15 cellular contexts compared by ENCODE assay signal in genomic region chr22:48741540-48741939, GRCh38.
DNase-seq lines count a peak whose midpoint lies in the region; TF ChIP-seq lines count a peak whose summit lies in the region.
"Had no signal": no experiment of that assay in that cellular context is flagged by ENCODE, and none has a peak within 500 bp of the region (broad histone marks: within the 10 kb centered on the region; RNA-seq: fewer than 3 reads in every experiment).

No MANE protein-coding gene starts in this region.

- peaks cover 14% of the 10 kb centered on the region for H3K79me1 ChIP-seq in neuronal stem cell (ENCODE audit: low read depth, low read length)

- H2BK15ac ChIP-seq in neuronal stem cell (ENCODE audit: low read length) = no peak overlapping the region

- no peaks in the 10 kb centered on the region for H3K27me3 Mint-ChIP-seq in chondrocyte (ENCODE audit: low read depth)
- H3K27me3 Mint-ChIP-seq: CD8-positive, alpha-beta memory T cell had no signal

- H2AFZ ChIP-seq in neuronal stem cell (ENCODE audit: low read length) = no peak overlapping the region

- DNase-seq in H7 (peak; percentile 31), chondrocyte (ENCODE audit: low spot score) (peak; percentile 42), neuronal stem cell (ENCODE audit: low spot score) (no peak), spleen (peak; percentile 23), HPDE6-E6E7 (ENCODE audit: extremely low spot score) (no peak), GM13977 (ENCODE audit: low spot score) (no peak), BE2C (no peak), brain microvascular endothelial cell (no peak)
- DNase-seq: DND-41, GDM1, HCEC 1CT, HFFc6 had no signal

- in situ Hi-C loops in GM13977 (cut with MboI; ENCODE audit: low pct_unique_long_range_greater_than_20kb, low sequenced_read_pairs, unreplicated experiment) (no loop called here), brain microvascular endothelial cell (cut with HindIII; ENCODE audit: low pct_ligation_motif_present, low sequenced_read_pairs) (no loop called here)

- H3K4me1 ChIP-seq in neuronal stem cell (ENCODE audit: control insufficient read depth in 2 of 2, insufficient read depth in 1 of 2, low read depth in 1 of 2, low read length in 2 of 2) (no peaks in the 10 kb centered on the region), spleen (no peaks in the 10 kb centered on the region), BE2C (no peaks in the 10 kb centered on the region)
- H3K4me1 ChIP-seq: Caco-2 had no signal

- no peaks in the 10 kb centered on the region for H3K4me1 Mint-ChIP-seq in chondrocyte (ENCODE audit: low read depth)
- H3K4me1 Mint-ChIP-seq: CD8-positive, alpha-beta memory T cell had no signal

- no peak overlapping the region for H3K23ac ChIP-seq in neuronal stem cell (ENCODE audit: low read depth, low read length, poor library complexity)

- no peak overlapping the region for H3K14ac ChIP-seq in neuronal stem cell (ENCODE audit: low read length)

- H2BK120ac ChIP-seq in neuronal stem cell (ENCODE audit: low read depth, low read length) = no peak overlapping the region

- TF ChIP-seq CTCF in chondrocyte (IDR thresholded peaks at IDR 0.05) (no peak), spleen (IDR thresholded peaks at IDR 0.05 in 8 of 11, conservative IDR thresholded peaks at IDR 0.05 in 3 of 11) (no peak), GM13977 (IDR thresholded peaks at IDR 0.05; ENCODE audit: extremely low read depth, insufficient read depth, missing control alignments) (no peak), BE2C (IDR thresholded peaks at IDR 0.05; ENCODE audit: low read depth, low read length) (no peak), brain microvascular endothelial cell (IDR thresholded peaks at IDR 0.05; ENCODE audit: low read depth, low read length, missing control alignments) (no peak)

- no peak overlapping the region for H3K9ac ChIP-seq in neuronal stem cell (ENCODE audit: low read depth, low read length, poor library complexity)

- no peak overlapping the region for H3K4me3 ChIP-seq in H7 (ENCODE audit: insufficient read depth, low read depth, low read length)
- no peak overlapping the region for H3K4me3 ChIP-seq in neuronal stem cell (ENCODE audit: low read length in 2 of 2)
- H3K4me3 ChIP-seq in spleen = no peak overlapping the region
- H3K4me3 ChIP-seq in BE2C (ENCODE audit: low read depth, low read length) = no peak overlapping the region
- no peak overlapping the region for H3K4me3 ChIP-seq in brain microvascular endothelial cell (ENCODE audit: low read depth, low read length)
- H3K4me3 ChIP-seq: A549 had no signal

- H3K9me3 ChIP-seq in neuronal stem cell (replicated peaks in 1 of 2; ENCODE audit: control insufficient read depth in 2 of 2, insufficient read depth in 1 of 2, low read depth in 1 of 2, low read length in 2 of 2) (no peaks in the 10 kb centered on the region), spleen (peaks cover 0 to 14% (median 0%) of the 10 kb centered on the region in 8 donors), BE2C (peaks cover 15% of the 10 kb centered on the region)
- H3K9me3 ChIP-seq: A549, Caco-2 had no signal

- H3K9me3 Mint-ChIP-seq in chondrocyte (ENCODE audit: low read depth) = peaks cover 2% of the 10 kb centered on the region
- H3K9me3 Mint-ChIP-seq: CD8-positive, alpha-beta memory T cell had no signal

- H3K36me3 Mint-ChIP-seq in chondrocyte (ENCODE audit: low read depth) = no peaks in the 10 kb centered on the region
- H3K36me3 Mint-ChIP-seq: CD8-positive, alpha-beta memory T cell had no signal

- no peak overlapping the region for H2BK12ac ChIP-seq in neuronal stem cell (ENCODE audit: low read length)

- no peak overlapping the region for H3K27ac Mint-ChIP-seq in chondrocyte (ENCODE audit: unreplicated experiment)
- H3K27ac Mint-ChIP-seq: CD8-positive, alpha-beta memory T cell; HFFc6 had no signal

- intact Hi-C loops in spleen (cut with DNase I; ENCODE audit: low total_unique reads) = no loop called here

- H3K27me3 ChIP-seq in H7 (ENCODE audit: control insufficient read depth, insufficient read depth, low read length) (no peaks in the 10 kb centered on the region), neuronal stem cell (ENCODE audit: control insufficient read depth in 3 of 3, insufficient read depth in 3 of 3, low read depth in 1 of 3, low read length in 3 of 3) (no peaks in the 10 kb centered on the region), spleen (replicated peaks in 1 of 7) (no peaks in the 10 kb centered on the region), BE2C (no peaks in the 10 kb centered on the region), brain microvascular endothelial cell (replicated peaks) (no peaks in the 10 kb centered on the region)

- no peak overlapping the region for H2AK5ac ChIP-seq in neuronal stem cell (ENCODE audit: low read depth, low read length)

- no CpG with 5 or more reads among the region's 8 CpGs for WGBS in neuronal stem cell (ENCODE audit: extremely low coverage in 2 of 2, insufficient read length in 2 of 2, insufficient replicate concordance in 1 of 2), 2 donors
- WGBS in spleen, 5 donors = 75 to 95% (median 91%) methylated on average over 8 of the region's 8 CpGs

- H3K27ac ChIP-seq in neuronal stem cell (replicated peaks; ENCODE audit: low read length) (no peak overlapping the region), spleen (no peak overlapping the region), brain microvascular endothelial cell (no peak overlapping the region)
- H3K27ac ChIP-seq: A549 had no signal

- no peak overlapping the region for H3K4ac ChIP-seq in neuronal stem cell (ENCODE audit: low read length)

- no peak overlapping the region for H3K4me2 ChIP-seq in neuronal stem cell (ENCODE audit: insufficient read depth, low read length, poor library complexity, severe bottlenecking)
- H3K4me2 ChIP-seq: A549 had no signal

- no peak overlapping the region for H3K18ac ChIP-seq in neuronal stem cell (ENCODE audit: low read length)

- H3K4me3 Mint-ChIP-seq in chondrocyte (ENCODE audit: unreplicated experiment) = no peak overlapping the region
- H3K4me3 Mint-ChIP-seq: CD8-positive, alpha-beta memory T cell; HFFc6 had no signal

- no peaks in the 10 kb centered on the region for H3K36me3 ChIP-seq in H7 (replicated peaks; ENCODE audit: control insufficient read depth, insufficient read depth, low read length)
- peaks cover 0 to 2% of the 10 kb centered on the region in 2 donors for H3K36me3 ChIP-seq in neuronal stem cell (replicated peaks in 1 of 2; ENCODE audit: control insufficient read depth in 2 of 2, insufficient read depth in 2 of 2, low read length in 2 of 2)
- no peaks in the 10 kb centered on the region for H3K36me3 ChIP-seq in spleen
- no peaks in the 10 kb centered on the region for H3K36me3 ChIP-seq in BE2C
- H3K36me3 ChIP-seq in brain microvascular endothelial cell (replicated peaks) = no peaks in the 10 kb centered on the region

- H4K91ac ChIP-seq in neuronal stem cell (ENCODE audit: low read depth, low read length, poor library complexity) = no peak overlapping the region

- no peak overlapping the region for H4K8ac ChIP-seq in neuronal stem cell (ENCODE audit: low read depth, low read length)

- peak overlapping the region; percentile 71 for H2BK5ac ChIP-seq in neuronal stem cell (ENCODE audit: low read length)

- no peak for TF ChIP-seq POLR2A in spleen (IDR thresholded peaks at IDR 0.05)

Comparison
In these comparisons a context has a peak if more than half of its experiments do, and no peak if none do; other contexts are left out.
1. DNase-seq: peak in H7 (single experiment), chondrocyte (single experiment) and spleen (single experiment); none in neuronal stem cell (single experiment), HPDE6-E6E7 (single experiment), GM13977 (single experiment), BE2C (single experiment) and brain microvascular endothelial cell (single experiment).